In the genomic region with DNA sequence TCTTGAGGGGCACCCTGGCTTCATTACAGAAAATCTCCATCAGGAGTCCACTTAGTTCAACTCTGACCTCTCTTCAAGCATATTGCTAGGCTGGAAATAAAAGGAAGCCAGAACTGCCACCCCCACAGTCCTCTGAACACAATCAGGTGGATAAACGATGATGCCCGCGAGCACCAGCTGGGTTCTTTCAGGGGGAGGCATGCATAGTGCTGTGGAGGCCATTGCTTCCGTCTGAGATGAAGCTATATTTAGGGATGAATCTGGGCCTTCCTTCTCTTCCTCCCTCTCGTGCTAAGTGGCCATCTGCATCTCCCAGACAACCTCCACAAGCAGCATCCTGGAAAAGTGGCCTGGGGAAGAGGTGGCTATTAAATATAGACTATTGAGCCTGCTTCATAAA, we compare ENCODE assay signal across 19 cellular contexts.
"Had no signal": no experiment of that assay in that cellular context is flagged by ENCODE, and none has a peak within 500 bp of the region (broad histone marks: within the 10 kb centered on the region; RNA-seq: fewer than 3 reads in every experiment).

No MANE protein-coding gene starts in this region.

- H3K27ac ChIP-seq: breast epithelium, left lung, neural progenitor cell, tibial artery had no signal

- H3K9me3 ChIP-seq: breast epithelium, left lung, spleen, tibial artery had no signal

- H3K4me2 ChIP-seq: neural progenitor cell had no signal

- H3K36me3 ChIP-seq: breast epithelium, left lung, neural progenitor cell, spleen, tibial artery had no signal

- DNase-seq: activated CD4-positive, alpha-beta T cell treated with anti-CD3 and anti-CD28 coated beads, Interleukin-2, amount 50 U/mL, for 48 hours; activated CD8-positive, alpha-beta memory T cell treated with anti-CD3 and anti-CD28 coated beads, Interleukin-2, amount 50 U/mL, for 48 hours; activated naive CD4-positive, alpha-beta T cell treated with Interleukin-2 at 50 U/mL for 16 hours; activated naive CD8-positive, alpha-beta T cell treated with anti-CD3 and anti-CD28 coated beads, Interleukin-2, amount 10 ng/mL, durations not matched to agents 7 days and 5 days; activated T-cell treated with anti-CD3 and anti-CD28 coated beads, Interleukin-2, amount 50 U/mL, for 4 hours; amniotic stem cell; effector CD8-positive, alpha-beta T cell; erythroblast; foreskin fibroblast; kidney; left lung; naive thymus-derived CD4-positive, alpha-beta T cell; spleen; stimulated activated CD4-positive, alpha-beta T cell treated with anti-CD3 and anti-CD28 coated beads, Interleukin-4, amount 100 ng/mL, for 1 hour; stimulated activated naive CD4-positive, alpha-beta T cell had no signal

- H3K27me3 ChIP-seq: breast epithelium, left lung, tibial artery had no signal

- H2AFZ ChIP-seq: neural progenitor cell had no signal

- H3K9ac ChIP-seq: neural progenitor cell had no signal

- H3K4me3 ChIP-seq: breast epithelium, left lung, lung, neural progenitor cell, spleen, tibial artery had no signal
